In genomic region chr10:48800283-48800675, GRCh38 we compare ENCODE assay signal across 9 cellular contexts.
DNase-seq lines count a peak whose midpoint lies in the region; ATAC-seq, FAIRE-seq and TF ChIP-seq lines count a peak whose summit lies in the region.
"Had no signal": no experiment of that assay in that cellular context is flagged by ENCODE, and none has a peak within 500 bp of the region (broad histone marks: within the 10 kb centered on the region; RNA-seq: fewer than 3 reads in every experiment).

No MANE protein-coding gene starts in this region.

- no peak for TF ChIP-seq CTCF in gastrocnemius medialis (IDR thresholded peaks at IDR 0.05 in 4 of 5, conservative IDR thresholded peaks at IDR 0.05 in 1 of 5)
- TF ChIP-seq CTCF in osteoblast (IDR thresholded peaks at IDR 0.05; ENCODE audit: extremely low read depth, low read depth, low read length) = no peak

- H3K27me3 Mint-ChIP-seq in central memory CD8-positive, alpha-beta T cell = no peaks in the 10 kb centered on the region

- no peaks in the 10 kb centered on the region for H3K79me2 ChIP-seq in osteoblast (ENCODE audit: insufficient read depth, low read length)

- no peak overlapping the region for H2AFZ ChIP-seq in osteoblast (ENCODE audit: low read length)

- H3K27me3 ChIP-seq in gastrocnemius medialis (no peaks in the 10 kb centered on the region), osteoblast (ENCODE audit: insufficient read depth, low read length) (peaks cover 5% of the 10 kb centered on the region)
- H3K27me3 ChIP-seq in effector memory CD4-positive, alpha-beta T cell (replicated peaks; ENCODE audit: control insufficient read depth, insufficient read depth, low read length, poor library complexity, severe bottlenecking) = no peaks in the 10 kb centered on the region

- H3K4me1 ChIP-seq in gastrocnemius medialis (peaks cover 0 to 9% of the 10 kb centered on the region in 2 donors), osteoblast (ENCODE audit: insufficient read depth, low read length) (no peaks in the 10 kb centered on the region)
- peaks cover 7% of the 10 kb centered on the region for H3K4me1 ChIP-seq in effector memory CD4-positive, alpha-beta T cell (ENCODE audit: control insufficient read depth, insufficient read depth, low read length, poor library complexity, severe bottlenecking)

- in situ Hi-C loops in gastrocnemius medialis (cut with MboI; ENCODE audit: low sequenced_read_pairs in 4 of 4) = no loop called here

- H3K9me3 ChIP-seq in gastrocnemius medialis = no peaks in the 10 kb centered on the region
- no peaks in the 10 kb centered on the region for H3K9me3 ChIP-seq in osteoblast (ENCODE audit: low read depth, low read length)
- H3K9me3 ChIP-seq in effector memory CD4-positive, alpha-beta T cell (ENCODE audit: control insufficient read depth, low read length) = no peaks in the 10 kb centered on the region

- peaks cover 5% of the 10 kb centered on the region for H3K36me3 Mint-ChIP-seq in central memory CD8-positive, alpha-beta T cell (ENCODE audit: insufficient read depth)

- H3K4me2 ChIP-seq in osteoblast (ENCODE audit: insufficient read depth, low read length) = no peak overlapping the region

- H3K27ac ChIP-seq in gastrocnemius medialis (peak overlapping the region; percentile 28 to 60 (median 58)), osteoblast (ENCODE audit: low read depth, low read length) (no peak overlapping the region)
- H3K27ac ChIP-seq in effector memory CD4-positive, alpha-beta T cell (ENCODE audit: insufficient read depth, low read length, poor library complexity, severe bottlenecking) = no peak overlapping the region

- peaks cover 5% of the 10 kb centered on the region for H3K9me3 Mint-ChIP-seq in central memory CD8-positive, alpha-beta T cell

- peak overlapping the region; percentile 57 for H3K27ac Mint-ChIP-seq in central memory CD8-positive, alpha-beta T cell (ENCODE audit: low read depth)

- no peak for TF ChIP-seq POLR2A in gastrocnemius medialis (IDR thresholded peaks at IDR 0.05)

- FAIRE-seq in GM19239 (lab: Jason Lieb, UNC) = peak; percentile 95

- H3K4me3 Mint-ChIP-seq in central memory CD8-positive, alpha-beta T cell = peak overlapping the region; percentile 44

- H4K20me1 ChIP-seq in osteoblast (ENCODE audit: insufficient read depth, low read length) = no peaks in the 10 kb centered on the region

- no peak for ATAC-seq in central memory CD8-positive, alpha-beta T cell (replicated peaks; ENCODE audit: extremely low read depth, poor library complexity, severe bottlenecking)
- no peak for ATAC-seq in gastrocnemius medialis

- no peak overlapping the region for H3K4me3 ChIP-seq in gastrocnemius medialis
- H3K4me3 ChIP-seq in osteoblast (ENCODE audit: insufficient read depth, low read length) = no peak overlapping the region
- no peak overlapping the region for H3K4me3 ChIP-seq in effector memory CD4-positive, alpha-beta T cell (ENCODE audit: insufficient read depth, low read depth, low read length, poor library complexity, severe bottlenecking)

- H3K4me1 Mint-ChIP-seq in central memory CD8-positive, alpha-beta T cell = peaks cover 9% of the 10 kb centered on the region

- H3K36me3 ChIP-seq in gastrocnemius medialis = no peaks in the 10 kb centered on the region
- H3K36me3 ChIP-seq in osteoblast (ENCODE audit: insufficient read depth, low read length) = no peaks in the 10 kb centered on the region
- H3K36me3 ChIP-seq in effector memory CD4-positive, alpha-beta T cell (ENCODE audit: control insufficient read depth, insufficient read depth, low read length) = no peaks in the 10 kb centered on the region

- DNase-seq in GM19239 (ENCODE audit: insufficient read length, low spot score) (peak; percentile 37), MV-4-11 (lab: John Stamatoyannopoulos, UW) (peak; percentile 98), gastrocnemius medialis (no peak), NCI-H1694 (lab: John Stamatoyannopoulos, UW) (no peak), osteoblast (ENCODE audit: insufficient read length, low spot score, missing footprints) (no peak)
- no peak for DNase-seq in central memory CD8-positive, alpha-beta T cell (ENCODE audit: low spot score in 2 of 2)
- no peak for DNase-seq in stimulated activated CD8-positive, alpha-beta memory T cell treated with anti-CD3 and anti-CD28 coated beads, Interleukin-4, amount 100 ng/mL, for 48 hours
- DNase-seq in effector memory CD4-positive, alpha-beta T cell = no peak
- DNase-seq: NCI-H526 treated with DMSO at 0.1 percent for 48 hours had no signal

- intact Hi-C loops in gastrocnemius medialis (cut with DNase I; ENCODE audit: low total_unique reads) = no loop called here

Comparison
In these comparisons a context has a peak if more than half of its experiments do, and no peak if none do; other contexts are left out.
1. DNase-seq: peak in GM19239 (single experiment) and MV-4-11 (single experiment); none in central memory CD8-positive, alpha-beta T cell (0 of 2), gastrocnemius medialis (0 of 2), stimulated activated CD8-positive, alpha-beta memory T cell treated with anti-CD3 and anti-CD28 coated beads, Interleukin-4, amount 100 ng/mL, for 48 hours (single experiment), NCI-H1694 (single experiment), osteoblast (single experiment) and effector memory CD4-positive, alpha-beta T cell (0 of 3).
2. H3K27ac ChIP-seq: peak in gastrocnemius medialis (4 of 4); none in osteoblast (single experiment) and effector memory CD4-positive, alpha-beta T cell (single experiment).